Comparison of ENCODE assay signal across 9 cellular contexts in the genomic region with DNA sequence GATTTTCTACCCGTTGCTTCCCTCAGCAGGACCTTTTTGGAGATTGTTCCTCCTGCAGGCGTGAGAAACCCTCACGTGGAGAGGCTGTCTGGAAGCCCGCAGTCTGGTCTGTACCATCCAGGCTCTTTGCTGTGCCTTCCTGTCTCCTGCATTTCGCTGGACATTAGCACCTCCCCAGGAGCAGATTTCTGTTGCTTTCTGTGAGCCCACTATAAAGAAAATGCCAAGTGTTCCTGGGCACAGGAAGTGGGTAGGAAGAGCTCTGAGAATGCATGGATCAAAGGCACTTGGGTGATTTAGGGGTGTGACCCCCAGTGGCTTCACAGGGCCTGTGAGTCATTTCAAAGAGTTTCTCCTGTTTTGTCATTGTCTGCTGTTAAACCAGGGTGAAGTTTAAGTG. TPM values are rescaled to one million over a fixed set of nuclear protein-coding genes. Genes with fewer than 3 reads are reported as not detected.
DNase-seq lines count a peak whose midpoint lies in the region; ATAC-seq, FAIRE-seq and TF ChIP-seq lines count a peak whose summit lies in the region.
"Had no signal": no experiment of that assay in that cellular context is flagged by ENCODE, and none has a peak within 500 bp of the region (broad histone marks: within the 10 kb centered on the region; RNA-seq: fewer than 3 reads in every experiment).

No MANE protein-coding gene starts in this region.

- POLR2A ChIA-PET in activated CD4-positive, alpha-beta T cell treated with anti-CD3 and anti-CD28 coated beads for 36 hours (lab: Charles Lee), result no interaction called here

- intact Hi-C loops in lower lobe of right lung (cut with DNase I), result no loop called here
- intact Hi-C loops in activated CD4-positive, alpha-beta T cell treated with anti-CD3 and anti-CD28 coated beads for 36 hours (cut with DNase I, micrococcal nuclease), result no loop called here

- H3K4me3 ChIP-seq in NB4 (ENCODE audit: low read depth, low read length) (no peak overlapping the region), coronary artery (peak overlapping the region; percentile 45), lower lobe of right lung (no peak overlapping the region)

- ATAC-seq in lower lobe of right lung (peak in 1 of 2 donors; percentile 25), HG03571 (IDR thresholded peaks at IDR 0.05; ENCODE audit: unreplicated experiment) (no peak), GM18868 (IDR thresholded peaks at IDR 0.05; ENCODE audit: unreplicated experiment) (no peak)
- no peak for ATAC-seq in activated CD4-positive, alpha-beta T cell treated with anti-CD3 and anti-CD28 coated beads for 36 hours

- TF ChIP-seq POLR2A in NB4 (IDR thresholded peaks at IDR 0.05; ENCODE audit: extremely low read depth, insufficient read length), result no peak

- no peak for TF ChIP-seq CTCF in NB4 (IDR thresholded peaks at IDR 0.05; ENCODE audit: low read depth, low read length)
- TF ChIP-seq CTCF in coronary artery (IDR thresholded peaks at IDR 0.05), result no peak
- no peak for TF ChIP-seq CTCF in lower lobe of right lung (IDR thresholded peaks at IDR 0.05)

- no peaks in the 10 kb centered on the region for H3K27me3 ChIP-seq in lower lobe of right lung (ENCODE audit: low read depth)
- H3K27me3 ChIP-seq: neutrophil had no signal

- DNase-seq in NB4 (ENCODE audit: low read depth), result peak; percentile 58
- DNase-seq in coronary artery (ENCODE audit: low spot score), result no peak
- DNase-seq in lower lobe of right lung, result no peak
- peak; percentile 86 for DNase-seq in urothelium cell line (ENCODE audit: low spot score)
- no peak for DNase-seq in activated CD4-positive, alpha-beta T cell treated with anti-CD3 and anti-CD28 coated beads for 36 hours
- DNase-seq: NCI-H2107 had no signal

- peak; percentile 5 for FAIRE-seq in urothelium cell line (lab: Jason Lieb, UNC)

- CTCF ChIA-PET in activated CD4-positive, alpha-beta T cell treated with anti-CD3 and anti-CD28 coated beads for 36 hours (lab: Charles Lee), result no interaction called here

- H3K4me1 ChIP-seq in lower lobe of right lung, result peaks cover 50% of the 10 kb centered on the region

- no peaks in the 10 kb centered on the region for H3K36me3 ChIP-seq in lower lobe of right lung
- H3K36me3 ChIP-seq: neutrophil had no signal

- H3K4me1 Mint-ChIP-seq in activated CD4-positive, alpha-beta T cell treated with anti-CD3 and anti-CD28 coated beads for 36 hours, result no peaks in the 10 kb centered on the region

- H3K27me3 Mint-ChIP-seq in activated CD4-positive, alpha-beta T cell treated with anti-CD3 and anti-CD28 coated beads for 36 hours, result no peaks in the 10 kb centered on the region

- no peak overlapping the region for H3K4me3 Mint-ChIP-seq in activated CD4-positive, alpha-beta T cell treated with anti-CD3 and anti-CD28 coated beads for 36 hours

- H3K36me3 Mint-ChIP-seq in activated CD4-positive, alpha-beta T cell treated with anti-CD3 and anti-CD28 coated beads for 36 hours (ENCODE audit: low read depth), result peaks cover 2% of the 10 kb centered on the region

- peaks cover 2% of the 10 kb centered on the region for H3K9me3 Mint-ChIP-seq in activated CD4-positive, alpha-beta T cell treated with anti-CD3 and anti-CD28 coated beads for 36 hours (ENCODE audit: low read depth)

- no peak overlapping the region for H3K27ac Mint-ChIP-seq in activated CD4-positive, alpha-beta T cell treated with anti-CD3 and anti-CD28 coated beads for 36 hours

- H3K27ac ChIP-seq in coronary artery (peak overlapping the region; percentile 47 to 71), lower lobe of right lung (peak overlapping the region; percentile 15)
- H3K27ac ChIP-seq: neutrophil had no signal

- no peaks in the 10 kb centered on the region for H3K9me3 ChIP-seq in lower lobe of right lung

RNA-seq across cellular contexts. Expression of a gene that starts 27.3 kb away (rescaled TPM):
- total RNA-seq in lower lobe of right lung, result 601 TPM
- 10 to 100 TPM; 76.6 to 86.8 TPM for total RNA-seq in activated CD4-positive, alpha-beta T cell treated with anti-CD3 and anti-CD28 coated beads for 36 hours

Comparison
In these comparisons a context has a peak if more than half of its experiments do, and no peak if none do; other contexts are left out.
1. DNase-seq: peak in NB4 (single experiment) and urothelium cell line (single experiment); none in coronary artery (single experiment), lower lobe of right lung (single experiment) and activated CD4-positive, alpha-beta T cell treated with anti-CD3 and anti-CD28 coated beads for 36 hours (single experiment).